ENCODE assay signal across 29 cellular contexts in the genomic region with DNA sequence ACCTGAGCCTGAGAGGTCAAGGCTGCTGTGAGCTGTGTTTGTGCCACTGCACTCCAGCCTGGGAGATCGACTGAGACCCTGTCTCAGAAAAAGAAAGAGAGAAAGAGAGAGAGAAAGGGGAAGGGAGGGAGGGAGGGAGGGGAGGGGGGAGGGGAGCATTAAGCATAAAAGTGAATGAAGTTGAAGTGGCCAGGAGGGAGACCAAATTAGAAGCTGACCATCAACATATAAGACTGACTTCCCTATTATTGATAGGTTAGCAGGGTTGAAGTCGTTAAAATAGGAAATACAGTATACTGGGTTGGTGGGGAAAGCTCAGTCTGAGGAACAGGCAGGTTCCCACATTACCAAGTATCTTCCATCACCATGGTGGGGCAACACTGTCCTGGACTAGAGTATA.
"Had no signal": no experiment of that assay in that cellular context is flagged by ENCODE, and none has a peak within 500 bp of the region (broad histone marks: within the 10 kb centered on the region; RNA-seq: fewer than 3 reads in every experiment).

No MANE protein-coding gene starts in this region.

- H3K9me3 Mint-ChIP-seq: activated B cell treated with CpG ODN at 0.5 μM for 24 hours; activated naive CD4-positive, alpha-beta T cell treated with anti-CD3 and anti-CD28 coated beads for 36 hours; activated naive CD8-positive, alpha-beta T cell treated with anti-CD3 and anti-CD28 coated beads, Interleukin-2, amount 50 U/mL, for 24 hours; dendritic cell treated with granulocyte-macrophage colony-stimulating factor and Interleukin-4, amounts not matched to agents 40 ng/mL and 50 ng/mL, for 4 days; mesothelial cell of epicardium; T-cell; T-helper 2 cell treated with Interferon-gamma antibody and Interleukin-4, amounts not matched to agents 5 μg/mL and 100 μg/mL, for 36 hours; type B pancreatic cell had no signal

- H3K36me3 Mint-ChIP-seq: mesothelial cell of epicardium, T-cell, type B pancreatic cell had no signal

- H3K27me3 ChIP-seq: breast epithelium, esophagus muscularis mucosa, foreskin keratinocyte, heart right ventricle, ovary, uterus had no signal

- H3K4me1 ChIP-seq: breast epithelium, foreskin keratinocyte, heart right ventricle, uterus had no signal

- H3K27ac Mint-ChIP-seq: activated B cell treated with CpG ODN at 0.5 μM for 24 hours; activated naive CD4-positive, alpha-beta T cell treated with anti-CD3 and anti-CD28 coated beads for 36 hours; activated naive CD8-positive, alpha-beta T cell treated with anti-CD3 and anti-CD28 coated beads, Interleukin-2, amount 50 U/mL, for 24 hours; activated T-cell treated with anti-CD3 and anti-CD28 coated beads, Interleukin-2, amount 50 U/mL, for 72 hours; dendritic cell treated with granulocyte-macrophage colony-stimulating factor and Interleukin-4, amounts not matched to agents 40 ng/mL and 50 ng/mL, for 4 days; mesothelial cell of epicardium; progenitor cell of endocrine pancreas; T-cell; T-helper 2 cell treated with Interferon-gamma antibody and Interleukin-4, amounts not matched to agents 5 μg/mL and 100 μg/mL, for 36 hours; type B pancreatic cell had no signal

- ATAC-seq: activated naive CD8-positive, alpha-beta T cell treated with anti-CD3 and anti-CD28 coated beads, Interleukin-2, amount 50 U/mL, for 24 hours; activated T-cell treated with anti-CD3 and anti-CD28 coated beads, Interleukin-2, amount 50 U/mL, for 72 hours; foreskin keratinocyte; heart right ventricle; naive thymus-derived CD4-positive, alpha-beta T cell; sciatic nerve; T-cell had no signal

- H3K36me3 ChIP-seq: breast epithelium, esophagus muscularis mucosa, heart right ventricle, ovary, thoracic aorta, uterus had no signal

- H3K4me1 Mint-ChIP-seq: activated B cell treated with CpG ODN at 0.5 μM for 24 hours; activated naive CD8-positive, alpha-beta T cell treated with anti-CD3 and anti-CD28 coated beads, Interleukin-2, amount 50 U/mL, for 24 hours; mesothelial cell of epicardium; T-cell had no signal

- H3K9me3 ChIP-seq: breast epithelium, esophagus muscularis mucosa, heart right ventricle, ovary, thoracic aorta, uterus had no signal

- H3K4me3 ChIP-seq: breast epithelium, esophagus muscularis mucosa, heart right ventricle, ovary, skin epidermis, thoracic aorta, uterus had no signal

- H3K27me3 Mint-ChIP-seq: activated B cell treated with CpG ODN at 0.5 μM for 24 hours; activated naive CD8-positive, alpha-beta T cell treated with anti-CD3 and anti-CD28 coated beads, Interleukin-2, amount 50 U/mL, for 24 hours; progenitor cell of endocrine pancreas; T-cell had no signal

- DNase-seq: activated B cell treated with CpG ODN at 0.5 μM for 24 hours; activated CD4-positive, alpha-beta T cell treated with anti-CD3 and anti-CD28 coated beads, Interleukin-2, amount 50 U/mL, for 4 hours; activated effector memory CD4-positive, alpha-beta T cell treated with Interleukin-2 at 50 U/mL for 16 hours; activated naive CD4-positive, alpha-beta T cell treated with anti-CD3 and anti-CD28 coated beads for 36 hours; activated naive CD8-positive, alpha-beta T cell treated with anti-CD3 and anti-CD28 coated beads, Interleukin-2, amount 50 U/mL, for 24 hours; activated T-cell treated with anti-CD3 and anti-CD28 coated beads for 4 hours; activated T-cell treated with anti-CD3 and anti-CD28 coated beads, Interleukin-2, amount 50 U/mL, for 72 hours; amygdala; central memory CD4-positive, alpha-beta T cell; effector CD4-positive, alpha-beta T cell; foreskin keratinocyte; heart right ventricle; naive thymus-derived CD4-positive, alpha-beta T cell; ovary; stimulated activated CD4-positive, alpha-beta T cell treated with anti-CD3 and anti-CD28 coated beads, Interleukin-1b, Interleukin-23, amount 100 ng/mL, for 48 hours; stimulated activated CD4-positive, alpha-beta T cell treated with anti-CD3 and anti-CD28 coated beads, Interleukin-4, amount 100 ng/mL, for 4 hours; stimulated activated CD8-positive, alpha-beta memory T cell treated with anti-CD3 and anti-CD28 coated beads, Interleukin-4, amount 100 ng/mL, for 48 hours; T-cell; uterus had no signal

- H3K4me3 Mint-ChIP-seq: activated B cell treated with CpG ODN at 0.5 μM for 24 hours; activated naive CD4-positive, alpha-beta T cell treated with anti-CD3 and anti-CD28 coated beads for 36 hours; activated naive CD8-positive, alpha-beta T cell treated with anti-CD3 and anti-CD28 coated beads, Interleukin-2, amount 50 U/mL, for 24 hours; activated T-cell treated with anti-CD3 and anti-CD28 coated beads, Interleukin-2, amount 50 U/mL, for 72 hours; dendritic cell treated with granulocyte-macrophage colony-stimulating factor and Interleukin-4, amounts not matched to agents 40 ng/mL and 50 ng/mL, for 4 days; mesothelial cell of epicardium; naive thymus-derived CD4-positive, alpha-beta T cell; T-cell; T-helper 2 cell treated with Interferon-gamma antibody and Interleukin-4, amounts not matched to agents 5 μg/mL and 100 μg/mL, for 36 hours; type B pancreatic cell had no signal

- H3K27ac ChIP-seq: breast epithelium, esophagus muscularis mucosa, foreskin keratinocyte, heart right ventricle, ovary, skin epidermis, thoracic aorta, uterus had no signal
